15 cellular contexts compared by ENCODE assay signal in the genomic region with DNA sequence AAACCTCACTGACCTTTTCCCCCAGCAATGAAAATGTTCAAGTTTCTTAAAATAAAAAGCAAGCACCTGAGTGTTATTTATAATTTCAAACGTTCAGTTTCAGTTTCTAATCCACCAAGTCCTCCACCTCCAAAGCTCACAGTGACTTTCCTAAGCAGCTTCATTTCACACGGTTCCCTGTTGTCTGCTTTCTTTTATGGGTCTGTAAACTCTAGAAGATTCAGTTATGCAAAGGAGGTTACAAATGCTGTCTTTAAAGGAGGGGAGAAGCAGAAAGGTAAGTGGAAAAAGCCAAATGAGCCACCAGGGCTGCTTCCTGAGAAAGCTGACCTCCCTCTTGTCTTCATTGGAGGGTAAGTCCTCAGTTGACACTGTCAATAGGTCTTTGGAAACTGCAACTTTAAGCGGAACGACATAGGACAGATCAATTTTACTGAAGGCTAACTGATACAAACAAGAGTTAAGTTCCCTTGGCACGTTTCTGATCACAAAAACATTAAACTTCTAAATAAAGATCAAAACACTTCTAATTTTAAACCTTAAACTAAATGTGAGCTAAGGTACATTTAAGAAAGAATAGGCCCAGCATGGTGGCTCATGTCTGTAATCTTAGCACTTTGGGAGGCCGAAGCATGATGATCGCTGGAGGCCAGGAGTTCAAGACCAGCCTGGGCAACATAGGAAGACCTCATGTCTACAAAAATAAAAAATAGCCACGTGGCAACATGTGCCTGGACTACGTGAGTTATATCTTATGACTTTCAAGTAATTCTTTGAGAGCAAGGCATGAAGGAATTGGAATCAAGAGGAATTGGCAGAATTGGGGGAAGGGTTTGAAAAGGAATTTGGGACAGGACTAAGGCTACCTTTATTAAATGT.
DNase-seq lines count a peak whose midpoint lies in the region; ATAC-seq, FAIRE-seq and TF ChIP-seq lines count a peak whose summit lies in the region.
"Had no signal": no experiment of that assay in that cellular context is flagged by ENCODE, and none has a peak within 500 bp of the region (broad histone marks: within the 10 kb centered on the region; RNA-seq: fewer than 3 reads in every experiment).

No MANE protein-coding gene starts in this region.

- peak; percentile 95 for ATAC-seq in GM21825 (IDR thresholded peaks at IDR 0.05; ENCODE audit: unreplicated experiment)
- ATAC-seq in HG03442 (IDR thresholded peaks at IDR 0.05; ENCODE audit: unreplicated experiment), result peak; percentile 88

- H3K27ac ChIP-seq in spleen, result peak overlapping the region in 5 of 8 donors; percentile 17 to 60 (median 51)
- H3K27ac ChIP-seq in RWPE1, result no peak overlapping the region

- peaks cover 0 to 7% (median 2%) of the 10 kb centered on the region in 8 donors for H3K9me3 ChIP-seq in spleen

- H3K4me3 Mint-ChIP-seq in T-helper 2 cell treated with Interferon-gamma antibody and Interleukin-4, amounts not matched to agents 5 μg/mL and 100 μg/mL, for 36 hours, result no peak overlapping the region

- intact Hi-C loops in spleen (cut with DNase I; ENCODE audit: low total_unique reads), result no loop called here

- TF ChIP-seq CTCF in spleen (IDR thresholded peaks at IDR 0.05 in 8 of 11, conservative IDR thresholded peaks at IDR 0.05 in 3 of 11) (no peak), RWPE1 (conservative IDR thresholded peaks at IDR 0.05; ENCODE audit: low read depth) (no peak), D721Med (IDR thresholded peaks at IDR 0.05; ENCODE audit: insufficient read depth, missing control alignments) (no peak)

- H3K4me1 Mint-ChIP-seq in T-helper 2 cell treated with Interferon-gamma antibody and Interleukin-4, amounts not matched to agents 5 μg/mL and 100 μg/mL, for 36 hours (ENCODE audit: low read depth), result peaks cover 10% of the 10 kb centered on the region

- H3K27ac Mint-ChIP-seq in T-helper 2 cell treated with Interferon-gamma antibody and Interleukin-4, amounts not matched to agents 5 μg/mL and 100 μg/mL, for 36 hours, result peak overlapping the region; percentile 43
- H3K27ac Mint-ChIP-seq: activated T-helper 2 cell treated with anti-CD3 and anti-CD28 coated beads, Interferon-gamma antibody, Interleukin-2, Interleukin-4, amounts not matched to agents 10 μg/mL and 5 μg/mL and 100 μg/mL, durations not matched to agents 14 hours and 24 hours and 36 hours; progenitor cell of endocrine pancreas had no signal

- H3K36me3 Mint-ChIP-seq in T-helper 2 cell treated with Interferon-gamma antibody and Interleukin-4, amounts not matched to agents 5 μg/mL and 100 μg/mL, for 36 hours (ENCODE audit: low read depth), result peaks cover 2% of the 10 kb centered on the region

- no peak for DNase-seq in T-helper 2 cell treated with Interferon-gamma antibody and Interleukin-4, amounts not matched to agents 5 μg/mL and 100 μg/mL, for 36 hours (ENCODE audit: low spot score)
- no peak for DNase-seq in T-helper 2 cell
- no peak for DNase-seq in spleen
- no peak for DNase-seq in RWPE1 (ENCODE audit: low spot score)
- no peak for DNase-seq in D721Med (ENCODE audit: insufficient read length, low spot score)
- no peak for DNase-seq in activated T-cell treated with anti-CD3 and anti-CD28 coated beads, Interleukin-2, amount 50 U/mL, for 48 hours
- DNase-seq: 8988T; NCI-H1417 treated with DMSO at 0.1 percent for 48 hours; SIG-M5; stimulated activated CD8-positive, alpha-beta memory T cell treated with anti-CD3 and anti-CD28 coated beads, Interleukin-4, amount 100 ng/mL, for 48 hours had no signal

- WGBS in spleen, 5 donors, result 56 to 67% (median 63%) methylated on average over 9 of the region's 9 CpGs

- POLR2A ChIA-PET in RWPE1 (lab: Yijun Ruan, JAX; ENCODE audit: low non-redundant PET), result no interaction called here

- H3K27me3 ChIP-seq in spleen (replicated peaks in 1 of 7), result no peaks in the 10 kb centered on the region

- CTCF ChIA-PET in RWPE1 (lab: Yijun Ruan, JAX), result no interaction called here

- H3K36me3 ChIP-seq in spleen, result no peaks in the 10 kb centered on the region

- FAIRE-seq in D721Med (lab: Jason Lieb, UNC), result no peak
- FAIRE-seq: islet of Langerhans had no signal

- H3K4me1 ChIP-seq in spleen, result peaks cover 0 to 44% (median 7%) of the 10 kb centered on the region in 6 donors

- no peak for TF ChIP-seq POLR2A in spleen (IDR thresholded peaks at IDR 0.05)

- peaks cover 5% of the 10 kb centered on the region for H3K9me3 Mint-ChIP-seq in T-helper 2 cell treated with Interferon-gamma antibody and Interleukin-4, amounts not matched to agents 5 μg/mL and 100 μg/mL, for 36 hours

- peaks cover 7% of the 10 kb centered on the region for H3K27me3 Mint-ChIP-seq in T-helper 2 cell treated with Interferon-gamma antibody and Interleukin-4, amounts not matched to agents 5 μg/mL and 100 μg/mL, for 36 hours (ENCODE audit: low read depth)

- no peak overlapping the region for H3K4me3 ChIP-seq in spleen
